In the genomic region with DNA sequence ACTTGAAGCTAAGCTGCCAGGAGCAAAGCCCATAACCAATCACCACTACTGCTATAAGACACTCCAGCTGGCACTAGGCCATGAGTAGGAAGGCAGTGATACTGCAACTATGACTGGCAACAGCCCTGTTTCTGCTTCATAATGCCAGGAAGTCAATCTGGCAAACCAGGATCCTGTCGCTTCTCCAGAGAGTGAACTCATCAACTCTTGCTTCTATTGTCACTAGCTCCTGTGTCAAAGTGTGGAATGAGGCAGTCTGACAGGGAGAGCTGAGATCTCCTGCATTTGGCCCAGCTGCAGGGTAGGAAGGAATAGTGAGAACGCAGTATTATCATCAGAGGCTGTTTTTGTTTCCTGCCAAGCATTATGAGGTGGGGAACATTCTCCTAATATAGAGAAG, we compare ENCODE assay signal across 13 cellular contexts.
DNase-seq lines count a peak whose midpoint lies in the region.
"Had no signal": no experiment of that assay in that cellular context is flagged by ENCODE, and none has a peak within 500 bp of the region (broad histone marks: within the 10 kb centered on the region; RNA-seq: fewer than 3 reads in every experiment).

No MANE protein-coding gene starts in this region.

- H3K27me3 Mint-ChIP-seq in activated CD4-positive, alpha-beta T cell treated with anti-CD3 and anti-CD28 coated beads, Interleukin-2, amount 10 ng/mL, durations not matched to agents 7 days and 5 days: no peaks in the 10 kb centered on the region

- peak; percentile 12 for DNase-seq in NCI-H748 (lab: John Stamatoyannopoulos, UW; ENCODE audit: unreplicated experiment)
- DNase-seq in NCI-H748 treated with DMSO at 0.1 percent for 48 hours (lab: John Stamatoyannopoulos, UW): no peak
- DNase-seq in anterior cingulate cortex (lab: John Stamatoyannopoulos, UW): peak in 35 of 58 donors; percentile 4 to 66 (median 18)
- peak; percentile 6 for DNase-seq in glomerular visceral epithelial cell (ENCODE audit: extremely low spot score)
- DNase-seq in activated CD4-positive, alpha-beta T cell treated with anti-CD3 and anti-CD28 coated beads, Interleukin-2, amount 10 ng/mL, durations not matched to agents 7 days and 5 days: no peak
- no peak for DNase-seq in GDM1 (lab: John Stamatoyannopoulos, UW)
- no peak for DNase-seq in CD1c-positive myeloid dendritic cell (ENCODE audit: extremely low spot score)
- DNase-seq: activated CD4-positive, CD25-positive, alpha-beta regulatory T cell; activated T-cell treated with anti-CD3 and anti-CD28 coated beads, Interleukin-2, amount 50 U/mL, for 4 hours; erythroblast; nephron progenitor cell; NK-92 treated with Interleukin-12 subunit alpha and Interleukin-12 subunit beta, amount 100 ng/mL, for 24 hours had no signal

- CTCF ChIA-PET in activated CD4-positive, alpha-beta T cell treated with anti-CD3 and anti-CD28 coated beads, Interleukin-2, amount 10 ng/mL, durations not matched to agents 7 days and 5 days (lab: Charles Lee): no interaction called here

- H3K36me3 Mint-ChIP-seq in activated CD4-positive, alpha-beta T cell treated with anti-CD3 and anti-CD28 coated beads, Interleukin-2, amount 10 ng/mL, durations not matched to agents 7 days and 5 days (ENCODE audit: low read depth): no peaks in the 10 kb centered on the region

- no peaks in the 10 kb centered on the region for H3K36me3 ChIP-seq in skeletal muscle satellite cell (ENCODE audit: insufficient read depth, low read length)

- no peak overlapping the region for H3K4me3 ChIP-seq in skeletal muscle satellite cell (ENCODE audit: low read length)

- H3K27ac Mint-ChIP-seq in activated CD4-positive, alpha-beta T cell treated with anti-CD3 and anti-CD28 coated beads, Interleukin-2, amount 10 ng/mL, durations not matched to agents 7 days and 5 days: no peak overlapping the region
- H3K27ac Mint-ChIP-seq: nephron progenitor cell had no signal

- no peaks in the 10 kb centered on the region for H3K9me3 Mint-ChIP-seq in activated CD4-positive, alpha-beta T cell treated with anti-CD3 and anti-CD28 coated beads, Interleukin-2, amount 10 ng/mL, durations not matched to agents 7 days and 5 days
- H3K9me3 Mint-ChIP-seq: activated T-cell treated with anti-CD3 and anti-CD28 coated beads, Interleukin-2, amount 50 U/mL, for 4 hours had no signal

- peaks cover 11% of the 10 kb centered on the region for H3K4me1 ChIP-seq in skeletal muscle satellite cell (ENCODE audit: control insufficient read depth, insufficient read depth, low read length)

- POLR2A ChIA-PET in activated CD4-positive, alpha-beta T cell treated with anti-CD3 and anti-CD28 coated beads, Interleukin-2, amount 10 ng/mL, durations not matched to agents 7 days and 5 days (lab: Charles Lee): no interaction called here

- H3K9ac ChIP-seq in skeletal muscle satellite cell (ENCODE audit: low read depth, low read length): no peak overlapping the region

- H3K4me1 Mint-ChIP-seq in activated CD4-positive, alpha-beta T cell treated with anti-CD3 and anti-CD28 coated beads, Interleukin-2, amount 10 ng/mL, durations not matched to agents 7 days and 5 days: no peaks in the 10 kb centered on the region

- no peaks in the 10 kb centered on the region for H3K9me3 ChIP-seq in skeletal muscle satellite cell (replicated peaks; ENCODE audit: low read length)

- no peaks in the 10 kb centered on the region for H3K27me3 ChIP-seq in skeletal muscle satellite cell (ENCODE audit: control insufficient read depth, insufficient read depth, low read length)

- H3K4me2 ChIP-seq in skeletal muscle satellite cell (ENCODE audit: low read length): peak overlapping the region; percentile 39

- H3K4me3 Mint-ChIP-seq in activated CD4-positive, alpha-beta T cell treated with anti-CD3 and anti-CD28 coated beads, Interleukin-2, amount 10 ng/mL, durations not matched to agents 7 days and 5 days: no peak overlapping the region
- H3K4me3 Mint-ChIP-seq: activated T-cell treated with anti-CD3 and anti-CD28 coated beads, Interleukin-2, amount 50 U/mL, for 4 hours; nephron progenitor cell had no signal

Comparison
In these comparisons a context has a peak if more than half of its experiments do, and no peak if none do; other contexts are left out.
1. DNase-seq: peak in NCI-H748 (single experiment), anterior cingulate cortex (35 of 58) and glomerular visceral epithelial cell (single experiment); none in NCI-H748 treated with DMSO at 0.1 percent for 48 hours (single experiment), activated CD4-positive, alpha-beta T cell treated with anti-CD3 and anti-CD28 coated beads, Interleukin-2, amount 10 ng/mL, durations not matched to agents 7 days and 5 days (single experiment), GDM1 (single experiment) and CD1c-positive myeloid dendritic cell (single experiment).